Comparison of ENCODE assay signal across 26 cellular contexts in genomic region chr7:128363261-128363721, GRCh38. TPM values are rescaled to one million over a fixed set of nuclear protein-coding genes. Genes with fewer than 3 reads are reported as not detected.
"Had no signal": no experiment of that assay in that cellular context is flagged by ENCODE, and none has a peak within 500 bp of the region (broad histone marks: within the 10 kb centered on the region; RNA-seq: fewer than 3 reads in every experiment).

No MANE protein-coding gene starts in this region.

- H3K4me3 Mint-ChIP-seq: activated CD8-positive, alpha-beta T cell treated with anti-CD3 and anti-CD28 coated beads, Interleukin-2, amount 10 ng/mL, durations not matched to agents 7 days and 5 days; WTC11 had no signal

- H3K9me3 Mint-ChIP-seq: activated naive CD4-positive, alpha-beta T cell treated with anti-CD3 and anti-CD28 coated beads, Interleukin-2, amount 50 U/mL, for 72 hours; activated T-cell treated with anti-CD3 and anti-CD28 coated beads, Interleukin-2, amount 50 U/mL, for 4 hours; IgD-negative memory B cell; T-helper 1 cell treated with Interleukin-12 subunit alpha and Interleukin-12 subunit beta and Interleukin-4 antibody, amounts not matched to agents 30 μg/mL and 1 μg/mL, for 36 hours; WTC11 had no signal

- ATAC-seq: activated CD8-positive, alpha-beta T cell treated with anti-CD3 and anti-CD28 coated beads, Interleukin-2, amount 10 ng/mL, durations not matched to agents 7 days and 5 days; WTC11 had no signal

- H3K36me3 Mint-ChIP-seq: IgD-negative memory B cell, WTC11 had no signal

- H3K27ac Mint-ChIP-seq: activated CD8-positive, alpha-beta T cell treated with anti-CD3 and anti-CD28 coated beads, Interleukin-2, amount 10 ng/mL, durations not matched to agents 7 days and 5 days; IgD-negative memory B cell; T-helper 1 cell treated with Interleukin-12 subunit alpha and Interleukin-12 subunit beta and Interleukin-4 antibody, amounts not matched to agents 30 μg/mL and 1 μg/mL, for 36 hours; WTC11 had no signal

- H3K27ac ChIP-seq: KMS-11 had no signal

- DNase-seq: activated CD4-positive, alpha-beta T cell treated with anti-CD3 and anti-CD28 coated beads for 48 hours; activated CD4-positive, alpha-beta T cell treated with anti-CD3 and anti-CD28 coated beads, Interleukin-2, amount 50 U/mL, for 4 hours; activated CD4-positive, CD25-positive, alpha-beta regulatory T cell treated with anti-CD3 and anti-CD28 coated beads, Interleukin-2, amount 50 U/mL, for 72 hours; activated CD8-positive, alpha-beta memory T cell treated with anti-CD3 and anti-CD28 coated beads, Interleukin-2, amount 50 U/mL, for 48 hours; activated CD8-positive, alpha-beta T cell treated with anti-CD3 and anti-CD28 coated beads, Interleukin-2, amount 10 ng/mL, durations not matched to agents 7 days and 5 days; activated effector memory CD4-positive, alpha-beta T cell treated with anti-CD3 and anti-CD28 coated beads, Interleukin-2, amount 50 U/mL, for 16 hours; activated naive CD4-positive, alpha-beta T cell treated with Interleukin-2 at 50 U/mL for 16 hours; activated T-cell treated with anti-CD3 and anti-CD28 coated beads, Interleukin-2, amount 50 U/mL, for 4 hours; NCI-H1092; NCI-H1417; NCI-H2029; NCI-H2107; NCI-H345; NCI-H510A; NCI-H526 treated with DMSO at 0.1 percent for 48 hours; NCI-H82; SIG-M5; T-helper 9 cell had no signal

- H3K9ac ChIP-seq: KMS-11 had no signal

- H3K4me2 ChIP-seq: KMS-11 had no signal

RNA-seq across cellular contexts. Expression of gene PRRT4, which starts 1.8 kb away (rescaled TPM):
- total RNA-seq: MCF 10A, OCI-LY7, RPMI7951 had no signal
